Comparison of ENCODE assay signal across 8 cellular contexts in genomic region chr19:5790573-5791520, GRCh38. TPM values are rescaled to one million over a fixed set of nuclear protein-coding genes. Genes with fewer than 3 reads are reported as not detected.
DNase-seq lines count a peak whose midpoint lies in the region; ATAC-seq and TF ChIP-seq lines count a peak whose summit lies in the region.

Gene DUS3L (minus strand): TSS chr19:5791163. CDS start chr19:5791141, 22 bp downstream.

- H3K9me2 ChIP-seq in PC-3 (replicated peaks; ENCODE audit: low read length): no peaks in the 10 kb centered on the region

- ATAC-seq in GM21576 (IDR thresholded peaks at IDR 0.05; ENCODE audit: unreplicated experiment) (peak; percentile 88), PC-3 (peak; percentile 95), mucosa of descending colon (peak; percentile 97)

- 0 out of 2 replicates have a peak, but pooled peaks have one; percentile 28 for TF ChIP-seq EP300 in Ishikawa (IDR thresholded peaks at IDR 0.05; ENCODE audit: borderline replicate concordance)

- TSS peak; percentile 89 for BruUV-seq in PC-3 (replicated peaks; lab: Mats Ljungman, UMichigan)

- H3K36me3 ChIP-seq in PC-3 (ENCODE audit: low read depth, low read length) (peaks cover 37% of the 10 kb centered on the region), mucosa of descending colon (ENCODE audit: low read depth) (peaks cover 4% of the 10 kb centered on the region)

- CTCF ChIA-PET in PC-3 (lab: Charles Lee): no interaction called here

- H3K27ac ChIP-seq in PC-3 (ENCODE audit: low read length) (peak within 1 kb of the TSS; percentile 91), epithelial cell of prostate (peak within 1 kb of the TSS; percentile 93)

- H3K27me3 ChIP-seq in PC-3 (ENCODE audit: low read length): no peaks in the 10 kb centered on the region

- H3K79me2 ChIP-seq in PC-3 (ENCODE audit: low read length): peaks cover 15% of the 10 kb centered on the region

- peak within 1 kb of the TSS; percentile 86 for H3K4me2 ChIP-seq in PC-3 (ENCODE audit: low read length)

- TF ChIP-seq CTCF in PC-3 (conservative IDR thresholded peaks at IDR 0.05; ENCODE audit: low read depth, low read length) (no peak), mucosa of descending colon (IDR thresholded peaks at IDR 0.05) (no peak)

- POLR2A ChIA-PET in PC-3 (lab: Charles Lee; ENCODE audit: unreplicated experiment): no interaction called here

- peak within 1 kb of the TSS; percentile 78 for H3K4me3 ChIP-seq in PC-3 (ENCODE audit: low read length)
- peak within 1 kb of the TSS; percentile 61 for H3K4me3 ChIP-seq in mucosa of descending colon

- no peak for TF ChIP-seq RAD21 in Ishikawa (IDR thresholded peaks at IDR 0.05; ENCODE audit: low read depth)

- DNase-seq in DMS114 treated with DMSO at 0.1 percent for 48 hours (lab: John Stamatoyannopoulos, UW; ENCODE audit: unreplicated experiment): peak; percentile 89
- peak; percentile 99 for DNase-seq in PC-3
- DNase-seq in activated T-cell treated with anti-CD3 and anti-CD28 coated beads for 48 hours (ENCODE audit: low read depth): peak; percentile 92
- peak; percentile 98 for DNase-seq in epithelial cell of prostate (ENCODE audit: low read depth, low spot score)
- peak; percentile 97 to 98 (median 98) for DNase-seq in mucosa of descending colon
- peak; percentile 90 for DNase-seq in stimulated activated CD8-positive, alpha-beta memory T cell treated with anti-CD3 and anti-CD28 coated beads, Interleukin-4, amount 100 ng/mL, for 24 hours (ENCODE audit: low read depth)

- no peaks in the 10 kb centered on the region for H3K9me3 ChIP-seq in PC-3 (ENCODE audit: low read length)
- no peaks in the 10 kb centered on the region for H3K9me3 ChIP-seq in mucosa of descending colon

- peak within 1 kb of the TSS; percentile 82 for H2AFZ ChIP-seq in PC-3 (ENCODE audit: low read length)

- H3K9ac ChIP-seq in PC-3 (ENCODE audit: low read length): peak within 1 kb of the TSS; percentile 96

- peaks cover 8% of the 10 kb centered on the region for H3K4me1 ChIP-seq in PC-3 (ENCODE audit: insufficient read depth, low read length)
- peaks cover 6% of the 10 kb centered on the region for H3K4me1 ChIP-seq in mucosa of descending colon (ENCODE audit: low read depth)

- intact Hi-C loops in PC-3 (cut with micrococcal nuclease) (loop anchor here (1.0 to 10.0 kb wide), 2 partner anchors 71 to 106 kb away; partner anchors contain the start of genes CATSPERD, HSD11B1L, LONP1 and MICOS13), mucosa of descending colon (cut with DNase I, micrococcal nuclease) (no loop called here)

- H3F3A ChIP-seq in PC-3 (ENCODE audit: low read length, unreplicated experiment): no peaks in the 10 kb centered on the region

- H4K20me1 ChIP-seq in PC-3 (ENCODE audit: low read length): 0 out of 2 replicates have a peak, but pooled peaks cover 4% of the 10 kb centered on the region

TF ChIP-seq in Ishikawa, 13 proteins besides CTCF, POLR2A, EP300 and RAD21:
- TF ChIP-seq TCF12 (IDR thresholded peaks at IDR 0.05; ENCODE audit: low read depth) (no peak), EGR1 (IDR thresholded peaks at IDR 0.05) (no peak), CREB1 (IDR thresholded peaks at IDR 0.05; ENCODE audit: low read depth) (peak; percentile 97), NFIC (IDR thresholded peaks at IDR 0.05) (peak; percentile 36; the same call in 1 of the 2 replicates), MAX (IDR thresholded peaks at IDR 0.05) (peak; percentile 100), USF1 (IDR thresholded peaks at IDR 0.05) (peak; percentile 96), TAF1 (IDR thresholded peaks at IDR 0.05; ENCODE audit: low read depth) (peak; percentile 77), CEBPB (IDR thresholded peaks at IDR 0.05) (no peak), ZBTB7A (IDR thresholded peaks at IDR 0.05; ENCODE audit: low read depth) (no peak), TEAD4 (IDR thresholded peaks at IDR 0.05) (no peak; the same call in 1 of the 2 replicates), FOXM1 (IDR thresholded peaks at IDR 0.05; ENCODE audit: borderline replicate concordance, low read depth) (peak; percentile 51; the same call in 1 of the 2 replicates), YY1 (IDR thresholded peaks at IDR 0.05; ENCODE audit: low read depth) (peak; percentile 74), REST (IDR thresholded peaks at IDR 0.05; ENCODE audit: low read depth) (no peak)

RNA-seq across cellular contexts. Expression of gene DUS3L, which starts in this region (rescaled TPM):
- 118 and 148 TPM in 2 replicates for total RNA-seq in PC-3 (2014; rRNA removed)
- total RNA-seq in mucosa of descending colon: 10 to 100 TPM; 33.3 to 36.9 (median 35.6) TPM

Comparison
In these comparisons a context has a peak if more than half of its experiments do, and no peak if none do; other contexts are left out.
1. Peak in every context shown above with its lines: DNase-seq, ATAC-seq, H3K4me3 ChIP-seq and H3K27ac ChIP-seq.